Comparison of ENCODE assay signal across 25 cellular contexts in genomic region chr14:61088081-61088480, GRCh38.
"Had no signal": no experiment of that assay in that cellular context is flagged by ENCODE, and none has a peak within 500 bp of the region (broad histone marks: within the 10 kb centered on the region; RNA-seq: fewer than 3 reads in every experiment).

No MANE protein-coding gene starts in this region.

- H3K27me3 ChIP-seq: stomach, suprapubic skin, testis, thyroid gland, tibial artery, tibial nerve, transverse colon, upper lobe of left lung, upper lobe of right lung, uterus, vagina had no signal

- ATAC-seq: stimulated activated effector memory CD8-positive, alpha-beta T cell treated with anti-CD3 and anti-CD28 coated beads, Interleukin-12 subunit alpha, Interleukin-12 subunit beta, amount 100 ng/mL, for 72 hours; stimulated activated memory B cell treated with anti-CD40 and anti-IgM and Interleukin-4, amounts not matched to agents 10 μg/mL and 1 μg/mL and 100 μg/mL, for 72 hours; stimulated activated naive B cell treated with anti-CD40 and anti-IgM and Interleukin-4, amounts not matched to agents 10 μg/mL and 1 μg/mL and 100 μg/mL, for 72 hours; stimulated activated naive CD8-positive, alpha-beta T cell treated with anti-CD3 and anti-CD28 coated beads, Interleukin-15, amount 100 ng/mL, for 72 hours; stimulated activated naive CD8-positive, alpha-beta T cell treated with anti-CD3 and anti-CD28 coated beads, Interleukin-15, Interleukin-2, amounts not matched to agents 100 U/mL and 50 U/mL, for 24 hours; upper lobe of right lung had no signal

- H3K9me3 ChIP-seq: stomach, suprapubic skin, testis, thoracic aorta, thyroid gland, tibial artery, transverse colon, upper lobe of left lung, upper lobe of right lung, uterus, vagina had no signal

- H3K27ac ChIP-seq: stomach, suprapubic skin, testis, thoracic aorta, thyroid gland, tibial artery, tibial nerve, transverse colon, upper lobe of left lung, upper lobe of right lung, uterus, vagina had no signal

- H3K36me3 ChIP-seq: suprapubic skin, thoracic aorta, thyroid gland, transverse colon, upper lobe of left lung, upper lobe of right lung, uterus, vagina had no signal

- H3K4me1 ChIP-seq: stomach, suprapubic skin, testis, thyroid gland, transverse colon, upper lobe of right lung, uterus, vagina had no signal

- H3K4me3 ChIP-seq: stomach, suprapubic skin, testis, thoracic aorta, thyroid gland, tibial artery, tibial nerve, transverse colon, upper lobe of left lung, upper lobe of right lung, uterus, vagina had no signal

- DNase-seq: stimulated activated CD4-positive, alpha-beta T cell treated with anti-CD3 and anti-CD28 coated beads, Interleukin-2, amount 100 ng/mL, for 48 hours; stimulated activated CD4-positive, alpha-beta T cell treated with anti-CD3 and anti-CD28 coated beads, Interleukin-4, amount 100 ng/mL, for 1 hour; stimulated activated CD4-positive, alpha-beta T cell treated with anti-CD3 and anti-CD28 coated beads, Interleukin-4, amount 100 ng/mL, for 24 hours; stimulated activated CD4-positive, alpha-beta T cell treated with anti-CD3 and anti-CD28 coated beads, Interleukin-4, amount 100 ng/mL, for 4 hours; stimulated activated CD8-positive, alpha-beta memory T cell treated with anti-CD3 and anti-CD28 coated beads, Interleukin-4, amount 100 ng/mL, for 48 hours; stimulated activated naive B cell treated with anti-CD40 and anti-IgM and Interleukin-4, amounts not matched to agents 10 μg/mL and 1 μg/mL and 100 μg/mL, for 72 hours; stimulated activated naive CD4-positive, alpha-beta T cell; stimulated activated naive CD4-positive, alpha-beta T cell treated with Interleukin-2 at 50 U/mL for 16 hours; stimulated activated naive CD8-positive, alpha-beta T cell treated with anti-CD3 and anti-CD28 coated beads, Interleukin-15, amount 100 ng/mL, for 72 hours; stimulated activated naive CD8-positive, alpha-beta T cell treated with anti-CD3 and anti-CD28 coated beads, Interleukin-15, Interleukin-2, amounts not matched to agents 100 U/mL and 50 U/mL, for 24 hours; stomach; substantia nigra; testis; thyroid gland; tibial artery; transverse colon; upper lobe of left lung; upper lobe of right lung; uterus had no signal
